24 cellular contexts compared by ENCODE assay signal in genomic region chr1:229653420-229653819, GRCh38.
"Had no signal": no experiment of that assay in that cellular context is flagged by ENCODE, and none has a peak within 500 bp of the region (broad histone marks: within the 10 kb centered on the region; RNA-seq: fewer than 3 reads in every experiment).

No MANE protein-coding gene starts in this region.

- H3K27me3 Mint-ChIP-seq: activated CD4-positive, alpha-beta memory T cell treated with anti-CD3 and anti-CD28 coated beads, Interleukin-2, amount 10 ng/mL, durations not matched to agents 7 days and 5 days; activated CD4-positive, alpha-beta T cell treated with anti-CD3 and anti-CD28 coated beads, Interleukin-2, amount 10 ng/mL, durations not matched to agents 7 days and 5 days; activated naive CD8-positive, alpha-beta T cell treated with anti-CD3 and anti-CD28 coated beads, Interleukin-2, amount 10 ng/mL, durations not matched to agents 7 days and 5 days; activated T-helper 17 cell treated with anti-CD3 and anti-CD28 coated beads, Interleukin-2, amount 50 U/mL, for 72 hours; brain; T-cell had no signal

- H3K9me3 Mint-ChIP-seq: activated CD4-positive, alpha-beta memory T cell treated with anti-CD3 and anti-CD28 coated beads, Interleukin-2, amount 10 ng/mL, durations not matched to agents 7 days and 5 days; activated CD4-positive, alpha-beta T cell treated with anti-CD3 and anti-CD28 coated beads, Interleukin-2, amount 10 ng/mL, durations not matched to agents 7 days and 5 days; activated naive CD4-positive, alpha-beta T cell treated with anti-CD3 and anti-CD28 coated beads, Interleukin-2, amount 50 U/mL, for 72 hours; activated naive CD8-positive, alpha-beta T cell treated with anti-CD3 and anti-CD28 coated beads, Interleukin-2, amount 10 ng/mL, durations not matched to agents 7 days and 5 days; activated T-helper 17 cell treated with anti-CD3 and anti-CD28 coated beads, Interleukin-2, amount 50 U/mL, for 72 hours; brain; T-cell; T-helper 1 cell treated with Interleukin-12 subunit alpha and Interleukin-12 subunit beta and Interleukin-4 antibody, amounts not matched to agents 30 μg/mL and 1 μg/mL, for 36 hours; T-helper 2 cell treated with Interferon-gamma antibody and Interleukin-4, amounts not matched to agents 5 μg/mL and 100 μg/mL, for 36 hours had no signal

- H3K4me1 Mint-ChIP-seq: brain, T-cell had no signal

- H3K4me3 Mint-ChIP-seq: activated CD4-positive, alpha-beta memory T cell treated with anti-CD3 and anti-CD28 coated beads, Interleukin-2, amount 10 ng/mL, durations not matched to agents 7 days and 5 days; activated CD4-positive, alpha-beta T cell treated with anti-CD3 and anti-CD28 coated beads, Interleukin-2, amount 10 ng/mL, durations not matched to agents 7 days and 5 days; activated naive CD8-positive, alpha-beta T cell treated with anti-CD3 and anti-CD28 coated beads, Interleukin-2, amount 10 ng/mL, durations not matched to agents 7 days and 5 days; activated T-helper 17 cell treated with anti-CD3 and anti-CD28 coated beads, Interleukin-2, amount 50 U/mL, for 72 hours; brain; T-cell; T-helper 1 cell treated with Interleukin-12 subunit alpha and Interleukin-12 subunit beta and Interleukin-4 antibody, amounts not matched to agents 30 μg/mL and 1 μg/mL, for 36 hours; T-helper 2 cell treated with Interferon-gamma antibody and Interleukin-4, amounts not matched to agents 5 μg/mL and 100 μg/mL, for 36 hours had no signal

- DNase-seq: activated CD4-positive, alpha-beta memory T cell treated with anti-CD3 and anti-CD28 coated beads, Interleukin-2, amount 10 ng/mL, durations not matched to agents 7 days and 5 days; activated CD4-positive, alpha-beta T cell treated with anti-CD3 and anti-CD28 coated beads for 1 hour; activated CD4-positive, alpha-beta T cell treated with anti-CD3 and anti-CD28 coated beads for 4 hours; activated CD4-positive, alpha-beta T cell treated with anti-CD3 and anti-CD28 coated beads, Interleukin-2, amount 10 ng/mL, durations not matched to agents 7 days and 5 days; activated CD4-positive, alpha-beta T cell treated with anti-CD3 and anti-CD28 coated beads, Interleukin-2, amount 50 U/mL, for 4 hours; activated effector memory CD4-positive, alpha-beta T cell treated with Interleukin-2 at 50 U/mL for 16 hours; activated gamma-delta T cell treated with Interleukin-2 at 50 U/mL for 16 hours; activated naive CD4-positive, alpha-beta T cell treated with Interleukin-2 at 50 U/mL for 16 hours; activated naive CD8-positive, alpha-beta T cell treated with anti-CD3 and anti-CD28 coated beads, Interleukin-2, amount 10 ng/mL, durations not matched to agents 7 days and 5 days; activated T-cell treated with anti-CD3 and anti-CD28 coated beads, Interleukin-2, amount 50 U/mL, for 1 hour; central memory CD4-positive, alpha-beta T cell; cerebellar nuclear complex; colonic mucosa; effector CD8-positive, alpha-beta T cell; esophagus squamous epithelium; head of caudate nucleus; SW 1271; T-cell; T1000 had no signal

- ATAC-seq: activated naive CD4-positive, alpha-beta T cell treated with anti-CD3 and anti-CD28 coated beads, Interleukin-2, amount 50 U/mL, for 72 hours; activated T-helper 17 cell treated with anti-CD3 and anti-CD28 coated beads, Interleukin-2, amount 50 U/mL, for 72 hours; T-cell had no signal

- H3K27ac Mint-ChIP-seq: activated CD4-positive, alpha-beta memory T cell treated with anti-CD3 and anti-CD28 coated beads, Interleukin-2, amount 10 ng/mL, durations not matched to agents 7 days and 5 days; activated CD4-positive, alpha-beta T cell treated with anti-CD3 and anti-CD28 coated beads, Interleukin-2, amount 10 ng/mL, durations not matched to agents 7 days and 5 days; activated naive CD8-positive, alpha-beta T cell treated with anti-CD3 and anti-CD28 coated beads, Interleukin-2, amount 10 ng/mL, durations not matched to agents 7 days and 5 days; activated T-helper 17 cell treated with anti-CD3 and anti-CD28 coated beads, Interleukin-2, amount 50 U/mL, for 72 hours; brain; T-cell; T-helper 1 cell treated with Interleukin-12 subunit alpha and Interleukin-12 subunit beta and Interleukin-4 antibody, amounts not matched to agents 30 μg/mL and 1 μg/mL, for 36 hours; T-helper 2 cell treated with Interferon-gamma antibody and Interleukin-4, amounts not matched to agents 5 μg/mL and 100 μg/mL, for 36 hours had no signal
